In the genomic region with DNA sequence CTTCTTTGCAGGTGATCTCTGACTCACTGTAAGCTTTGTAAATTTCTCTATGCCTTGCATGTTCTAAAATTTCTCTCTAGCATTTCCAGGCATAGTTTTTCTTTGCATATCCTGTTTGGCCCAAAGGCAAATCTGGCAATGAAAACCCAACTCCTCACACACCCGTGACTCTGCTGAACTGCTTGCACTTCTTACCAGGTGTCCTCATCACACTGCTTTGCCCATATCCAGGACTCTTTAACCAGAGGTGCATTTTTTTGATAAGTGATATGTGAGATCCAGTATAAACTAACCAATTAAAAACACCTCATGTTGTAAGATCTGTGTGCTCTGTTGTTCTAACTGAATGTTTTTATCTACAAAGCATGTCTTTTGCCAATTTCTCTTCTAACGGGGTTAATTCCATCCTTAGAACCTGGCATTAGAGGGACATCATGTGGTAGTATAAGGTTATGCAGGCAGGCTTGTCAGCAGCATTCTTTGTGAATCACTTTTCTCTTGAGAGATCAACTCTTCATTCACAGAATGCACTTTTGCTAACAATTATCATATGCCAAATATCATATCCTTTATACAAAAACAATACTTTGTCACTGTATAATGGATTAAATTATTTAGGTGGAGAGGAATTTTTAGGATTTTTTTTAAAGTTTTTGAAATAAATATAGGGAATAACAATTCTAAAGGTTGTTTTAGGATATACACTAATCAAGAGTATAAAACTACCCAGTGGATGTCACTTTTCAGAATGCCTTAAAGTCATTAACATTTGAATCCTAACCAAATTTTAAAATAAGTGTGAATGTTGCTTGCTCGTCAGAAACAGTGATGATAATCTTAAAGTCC, we compare ENCODE assay signal across 8 cellular contexts. TPM values are rescaled to one million over a fixed set of nuclear protein-coding genes. Genes with fewer than 3 reads are reported as not detected.
A peak's percentile ranks its signal among the peaks of the same experiment; 100 is the strongest.
DNase-seq lines count a peak whose midpoint lies in the region; ATAC-seq and TF ChIP-seq lines count a peak whose summit lies in the region.

No MANE protein-coding gene starts in this region.

- H3K9me3 ChIP-seq in WERI-Rb-1 (ENCODE audit: severe bottlenecking) (no peaks in the 10 kb centered on the region), heart right ventricle (no peaks in the 10 kb centered on the region), spleen (no peaks in the 10 kb centered on the region)

- H3K27me3 ChIP-seq in WERI-Rb-1 (ENCODE audit: insufficient read depth, low read depth, severe bottlenecking), result no peaks in the 10 kb centered on the region
- H3K27me3 ChIP-seq in heart right ventricle, result no peaks in the 10 kb centered on the region
- H3K27me3 ChIP-seq in spleen (replicated peaks in 1 of 7), result no peaks in the 10 kb centered on the region

- WGBS in heart right ventricle, 2 donors, result 35 to 38% methylated on average over 3 of the region's 3 CpGs
- WGBS in spleen, 5 donors, result 50 to 59% (median 53%) methylated on average over 3 of the region's 3 CpGs

- TF ChIP-seq CTCF in AG09309 (IDR thresholded peaks at IDR 0.05; ENCODE audit: control insufficient read depth, insufficient read depth, low read depth, low read length, missing control alignments) (peak; percentile 86), WERI-Rb-1 (IDR thresholded peaks at IDR 0.05; ENCODE audit: low read depth, low read length) (peak; percentile 36; the same call in 1 of the 2 replicates), heart right ventricle (IDR thresholded peaks at IDR 0.05) (peak in 8 of 9 donors; percentile 31 to 77 (median 66)), spleen (IDR thresholded peaks at IDR 0.05 in 8 of 11, conservative IDR thresholded peaks at IDR 0.05 in 3 of 11) (peak; percentile 23 to 76 (median 61))

- H3K4me1 ChIP-seq in heart right ventricle, result peaks cover 0 to 6% (median 0%) of the 10 kb centered on the region in 9 donors
- no peaks in the 10 kb centered on the region for H3K4me1 ChIP-seq in spleen

- DNase-seq in AG09309 (ENCODE audit: low read depth) (peak; percentile 49), NCI-H1105 (lab: John Stamatoyannopoulos, UW) (peak; percentile 15), WERI-Rb-1 (no peak), heart right ventricle (no peak), spleen (no peak)
- no peak for DNase-seq in stimulated activated CD4-positive, alpha-beta T cell treated with anti-CD3 and anti-CD28 coated beads, Interleukin-2, amount 100 ng/mL, for 24 hours

- H3K4me3 ChIP-seq in AG09309 (ENCODE audit: control insufficient read depth, low read depth, low read length), result no peak overlapping the region
- no peak overlapping the region for H3K4me3 ChIP-seq in WERI-Rb-1 (ENCODE audit: low read depth, low read length)
- peak overlapping the region in 1 of 10 donors; percentile 12 for H3K4me3 ChIP-seq in heart right ventricle
- no peak overlapping the region for H3K4me3 ChIP-seq in spleen

- ATAC-seq in GM18502 (IDR thresholded peaks at IDR 0.05; ENCODE audit: poor library complexity, unreplicated experiment), result peak; percentile 91
- ATAC-seq in HG02798 (IDR thresholded peaks at IDR 0.05; ENCODE audit: poor library complexity, unreplicated experiment), result peak; percentile 82
- ATAC-seq in heart right ventricle, result peak in 6 of 8 donors; percentile 37 to 76 (median 50)

- H3K27ac ChIP-seq in WERI-Rb-1, result no peak overlapping the region
- no peak overlapping the region for H3K27ac ChIP-seq in heart right ventricle
- no peak overlapping the region for H3K27ac ChIP-seq in spleen

- intact Hi-C loops in heart right ventricle (cut with DNase I) (loop anchor here in 4 of 10 donors (5.0 to 10.0 kb wide), 3 partner anchors 51 to 1521 kb away; no protein-coding TSS in a partner anchor), spleen (cut with DNase I; ENCODE audit: low total_unique reads) (no loop called here)

- TF ChIP-seq POLR2A in spleen (IDR thresholded peaks at IDR 0.05), result no peak

- H3K36me3 ChIP-seq in WERI-Rb-1, result no peaks in the 10 kb centered on the region
- H3K36me3 ChIP-seq in heart right ventricle, result no peaks in the 10 kb centered on the region
- H3K36me3 ChIP-seq in spleen, result no peaks in the 10 kb centered on the region

RNA-seq across cellular contexts. Expression of a gene that starts 20.8 kb away (rescaled TPM):
- total RNA-seq in heart right ventricle (10 to 100 TPM; 20.7 to 38.8 (median 30.4) TPM), spleen (10 to 100 TPM; 47.7 to 75.5 (median 66.2) TPM)
- polyA plus RNA-seq in heart right ventricle (10 to 100 TPM; 13.3 to 21.8 TPM), spleen (10 to 100 TPM; 22.7 to 28.3 (median 22.7) TPM)

Comparison
In these comparisons a context has a peak if more than half of its experiments do, and no peak if none do; other contexts are left out.
1. DNase-seq: peak in AG09309 (single experiment) and NCI-H1105 (single experiment); none in WERI-Rb-1 (single experiment), heart right ventricle (0 of 2), spleen (single experiment) and stimulated activated CD4-positive, alpha-beta T cell treated with anti-CD3 and anti-CD28 coated beads, Interleukin-2, amount 100 ng/mL, for 24 hours (0 of 2).
2. CTCF ChIP-seq: peak in every context shown above with its lines; median percentile 86 in AG09309; 66 in heart right ventricle; 61 in spleen; 36 in WERI-Rb-1.
3. Peak in every context shown above with its lines, with median percentiles within 50 percentile points of each other: ATAC-seq.